ENCODE assay signal across 1 cellular context in genomic region chr3:172101107-172101506, GRCh38.
TF ChIP-seq lines count a peak whose summit lies in the region.

No MANE protein-coding gene starts in this region.

TF ChIP-seq in HepG2, 621 proteins besides CTCF, POLR2A, EP300 and RAD21 (continued from another document):
- TF ChIP-seq ZNF704 (CRISPR knock-in tag; IDR thresholded peaks at IDR 0.05; ENCODE audit: borderline replicate concordance) (no peak), HNF4A (CRISPR knock-in tag; IDR thresholded peaks at IDR 0.05) (peak; percentile 85), GATAD1 (CRISPR knock-in tag; IDR thresholded peaks at IDR 0.05) (peak; percentile 50; the same call in 1 of the 2 replicates), PLSCR1 (CRISPR knock-in tag; IDR thresholded peaks at IDR 0.05; ENCODE audit: borderline replicate concordance) (no peak), ZFP90 (CRISPR knock-in tag; IDR thresholded peaks at IDR 0.05; ENCODE audit: borderline replicate concordance) (no peak), ZZZ3 (CRISPR knock-in tag; IDR thresholded peaks at IDR 0.05; ENCODE audit: borderline replicate concordance) (no peak), ZNF589 (CRISPR knock-in tag; conservative IDR thresholded peaks at IDR 0.05) (no peak), NFE2 (CRISPR knock-in tag; IDR thresholded peaks at IDR 0.05) (no peak), ZKSCAN1 (IDR thresholded peaks at IDR 0.05; ENCODE audit: low read length) (no peak), CCAR2 (optimal IDR thresholded peaks at IDR 0.05; ENCODE audit: low read depth, low read length) (no peak), YEATS4 (CRISPR knock-in tag; IDR thresholded peaks at IDR 0.05; ENCODE audit: borderline replicate concordance) (no peak), HMGXB4 (CRISPR knock-in tag; IDR thresholded peaks at IDR 0.05; ENCODE audit: borderline replicate concordance in 1 of 2, low read depth in 1 of 2) (peak in 1 of 2 experiments; percentile 20; a peak in 1 of 4 replicates), GPN1 (CRISPR knock-in tag; IDR thresholded peaks at IDR 0.05; ENCODE audit: borderline replicate concordance) (no peak)
- TF ChIP-seq, protein P1, sequence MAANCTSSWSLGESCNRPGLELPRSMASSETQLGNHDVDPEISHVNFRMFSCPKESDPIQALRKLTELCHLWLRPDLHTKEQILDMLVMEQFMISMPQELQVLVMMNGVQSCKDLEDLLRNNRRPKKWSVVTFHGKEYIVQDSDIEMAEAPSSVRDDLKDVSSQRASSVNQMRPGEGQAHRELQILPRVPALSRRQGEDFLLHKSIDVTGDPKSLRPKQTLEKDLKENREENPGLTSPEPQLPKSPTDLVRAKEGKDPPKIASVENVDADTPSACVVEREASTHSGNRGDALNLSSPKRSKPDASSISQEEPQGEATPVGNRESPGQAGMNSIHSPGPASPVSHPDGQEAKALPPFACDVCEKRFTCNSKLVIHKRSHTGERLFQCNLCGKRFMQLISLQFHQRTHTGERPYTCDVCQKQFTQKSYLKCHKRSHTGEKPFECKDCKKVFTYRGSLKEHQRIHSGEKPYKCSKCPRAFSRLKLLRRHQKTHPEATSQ (CRISPR knock-in tag; IDR thresholded peaks at IDR 0.05; ENCODE audit: borderline replicate concordance): no peak; the same call in 1 of the 2 replicates
TF ChIP-seq in HepG2: peak in this region for 147.
